Comparison of ENCODE assay signal across 8 cellular contexts in genomic region chr4:83455300-83456183, GRCh38. TPM values are rescaled to one million over a fixed set of nuclear protein-coding genes. Genes with fewer than 3 reads are reported as not detected.
DNase-seq lines count a peak whose midpoint lies in the region; ATAC-seq and TF ChIP-seq lines count a peak whose summit lies in the region.

Gene HELQ (minus strand): TSS chr4:83455823. CDS start chr4:83455693, 130 bp downstream.
Gene MRPS18C (plus strand): TSS chr4:83456058. CDS start chr4:83456078, 20 bp downstream.

- peaks cover 15% of the 10 kb centered on the region for H3K4me1 Mint-ChIP-seq in activated T-helper 17 cell treated with anti-CD3 and anti-CD28 coated beads, Interleukin-2, amount 50 U/mL, for 72 hours
- peaks cover 21 to 75% (median 58%) of the 10 kb centered on the region in 7 donors for H3K4me1 Mint-ChIP-seq in naive thymus-derived CD4-positive, alpha-beta T cell
- peaks cover 10 to 38% of the 10 kb centered on the region in 2 donors for H3K4me1 Mint-ChIP-seq in stimulated activated naive B cell treated with anti-CD40 and anti-IgM and Interleukin-4, amounts not matched to agents 10 μg/mL and 1 μg/mL and 100 μg/mL, for 72 hours

- H3K9ac ChIP-seq in fibroblast of lung (ENCODE audit: insufficient read depth, low read length) = peak within 1 kb of the TSS; percentile 80

- H3K27ac ChIP-seq in RWPE1 (peak within 1 kb of the TSS; percentile 91), fibroblast of lung (ENCODE audit: insufficient read depth, low read length) (peak within 1 kb of the TSS; percentile 92)
- peak within 1 kb of the TSS; percentile 98 for H3K27ac ChIP-seq in naive thymus-derived CD4-positive, alpha-beta T cell (ENCODE audit: low read depth, low read length)

- peak within 1 kb of the TSS; percentile 100 for H3K4me3 Mint-ChIP-seq in activated T-helper 17 cell treated with anti-CD3 and anti-CD28 coated beads, Interleukin-2, amount 50 U/mL, for 72 hours
- peak within 1 kb of the TSS; percentile 98 to 100 (median 99) for H3K4me3 Mint-ChIP-seq in naive thymus-derived CD4-positive, alpha-beta T cell
- H3K4me3 Mint-ChIP-seq in stimulated activated naive B cell treated with anti-CD40 and anti-IgM and Interleukin-4, amounts not matched to agents 10 μg/mL and 1 μg/mL and 100 μg/mL, for 72 hours = peak within 1 kb of the TSS; percentile 99

- DNase-seq in ELR (ENCODE audit: low read depth) (peak; percentile 99), H4 (ENCODE audit: low spot score) (peak; percentile 99), LNCaP clone FGC (ENCODE audit: low read depth) (peak; percentile 97), RWPE1 (ENCODE audit: low spot score) (peak; percentile 99), fibroblast of lung (ENCODE audit: low read depth in 2 of 2) (peak; percentile 97 to 99)
- peak; percentile 77 to 98 (median 97) for DNase-seq in naive thymus-derived CD4-positive, alpha-beta T cell
- peak; percentile 95 for DNase-seq in stimulated activated naive B cell treated with anti-CD40 and anti-IgM and Interleukin-4, amounts not matched to agents 10 μg/mL and 1 μg/mL and 100 μg/mL, for 72 hours

- no peaks in the 10 kb centered on the region for H3K9me3 ChIP-seq in fibroblast of lung (ENCODE audit: control insufficient read depth, insufficient read depth, low read depth, low read length)
- no peaks in the 10 kb centered on the region for H3K9me3 ChIP-seq in naive thymus-derived CD4-positive, alpha-beta T cell (ENCODE audit: control insufficient read depth in 2 of 3, low read length in 3 of 3)

- H3K79me2 ChIP-seq in fibroblast of lung (ENCODE audit: control insufficient read depth, insufficient read depth, low read length) = peaks cover 39% of the 10 kb centered on the region

- intact Hi-C loops in naive thymus-derived CD4-positive, alpha-beta T cell (cut with micrococcal nuclease) = loop anchor here (1.0 to 10.0 kb wide), 23 partner anchors 30 to 1981 kb away; partner anchors contain the start of genes ABRAXAS1 (in 2 of the 2), COQ2 (in 2 of the 2), HPSE (in 2 of the 2) and PLAC8 (in 2 of the 2)

- peaks cover 8% of the 10 kb centered on the region for H3K36me3 ChIP-seq in fibroblast of lung (ENCODE audit: control insufficient read depth, insufficient read depth, low read length)
- peaks cover 0 to 35% (median 21%) of the 10 kb centered on the region in 3 experiments for H3K36me3 ChIP-seq in naive thymus-derived CD4-positive, alpha-beta T cell (ENCODE audit: control insufficient read depth in 2 of 3, insufficient read depth in 3 of 3, low read length in 3 of 3)

- H3K4me3 ChIP-seq in LNCaP clone FGC (ENCODE audit: low read depth, low read length) (peak within 1 kb of the TSS; percentile 99), fibroblast of lung (replicated peaks in 1 of 4; ENCODE audit: control extremely low read depth in 1 of 4, insufficient read depth in 1 of 4, low read depth in 3 of 4, low read length in 4 of 4) (peak within 1 kb of the TSS; percentile 65 to 99 (median 90))
- peak within 1 kb of the TSS; percentile 75 for H3K4me3 ChIP-seq in naive thymus-derived CD4-positive, alpha-beta T cell (ENCODE audit: low read length)

- H3K27me3 Mint-ChIP-seq in activated T-helper 17 cell treated with anti-CD3 and anti-CD28 coated beads, Interleukin-2, amount 50 U/mL, for 72 hours = no peaks in the 10 kb centered on the region
- peaks cover 0 to 3% (median 0%) of the 10 kb centered on the region in 5 donors for H3K27me3 Mint-ChIP-seq in naive thymus-derived CD4-positive, alpha-beta T cell
- no peaks in the 10 kb centered on the region for H3K27me3 Mint-ChIP-seq in stimulated activated naive B cell treated with anti-CD40 and anti-IgM and Interleukin-4, amounts not matched to agents 10 μg/mL and 1 μg/mL and 100 μg/mL, for 72 hours

- peaks cover 86% of the 10 kb centered on the region for H3K36me3 Mint-ChIP-seq in activated T-helper 17 cell treated with anti-CD3 and anti-CD28 coated beads, Interleukin-2, amount 50 U/mL, for 72 hours (ENCODE audit: low read depth)
- H3K36me3 Mint-ChIP-seq in naive thymus-derived CD4-positive, alpha-beta T cell = peaks cover 12 to 47% (median 40%) of the 10 kb centered on the region in 5 donors
- peaks cover 14 to 43% of the 10 kb centered on the region in 2 donors for H3K36me3 Mint-ChIP-seq in stimulated activated naive B cell treated with anti-CD40 and anti-IgM and Interleukin-4, amounts not matched to agents 10 μg/mL and 1 μg/mL and 100 μg/mL, for 72 hours

- no peaks in the 10 kb centered on the region for H3K4me1 ChIP-seq in fibroblast of lung (ENCODE audit: control insufficient read depth, extremely low read depth, insufficient read depth, low read length)
- peaks cover 24 to 33% of the 10 kb centered on the region in 2 donors for H3K4me1 ChIP-seq in naive thymus-derived CD4-positive, alpha-beta T cell (ENCODE audit: control insufficient read depth in 2 of 2, insufficient read depth in 2 of 2, low read length in 2 of 2)

- H3K27me3 ChIP-seq in fibroblast of lung (ENCODE audit: control insufficient read depth, insufficient read depth, low read length) = no peaks in the 10 kb centered on the region
- H3K27me3 ChIP-seq in naive thymus-derived CD4-positive, alpha-beta T cell (ENCODE audit: control insufficient read depth in 2 of 2, insufficient read depth in 2 of 2, low read length in 2 of 2) = no peaks in the 10 kb centered on the region

- no peaks in the 10 kb centered on the region for H3K9me3 Mint-ChIP-seq in activated T-helper 17 cell treated with anti-CD3 and anti-CD28 coated beads, Interleukin-2, amount 50 U/mL, for 72 hours
- peaks cover 0 to 5% (median 0%) of the 10 kb centered on the region in 11 donors for H3K9me3 Mint-ChIP-seq in naive thymus-derived CD4-positive, alpha-beta T cell
- H3K9me3 Mint-ChIP-seq in stimulated activated naive B cell treated with anti-CD40 and anti-IgM and Interleukin-4, amounts not matched to agents 10 μg/mL and 1 μg/mL and 100 μg/mL, for 72 hours = no peaks in the 10 kb centered on the region

- H4K20me1 ChIP-seq in fibroblast of lung (ENCODE audit: control insufficient read depth, extremely low read depth, insufficient read depth, low read length) = no peaks in the 10 kb centered on the region

- POLR2A ChIA-PET in RWPE1 (lab: Yijun Ruan, JAX; ENCODE audit: low non-redundant PET) = interaction anchor here (0.7 kb wide), 1 partner anchor 98 kb away, joined by 3 read pairs; no protein-coding TSS in a partner anchor
- POLR2A ChIA-PET in naive thymus-derived CD4-positive, alpha-beta T cell (lab: Charles Lee) = interaction anchor here (0.5 to 4.4 kb wide), 25 partner anchors 10 to 1084 kb away, joined by 3 to 46 read pairs (median 4); partner anchors contain the start of genes ABRAXAS1, COPS4, COQ2 and GPAT3

- peak; percentile 94 for ATAC-seq in activated T-helper 17 cell treated with anti-CD3 and anti-CD28 coated beads, Interleukin-2, amount 50 U/mL, for 72 hours (replicated peaks)
- peak; percentile 94 for ATAC-seq in naive thymus-derived CD4-positive, alpha-beta T cell
- peak; percentile 90 to 94 for ATAC-seq in stimulated activated naive B cell treated with anti-CD40 and anti-IgM and Interleukin-4, amounts not matched to agents 10 μg/mL and 1 μg/mL and 100 μg/mL, for 72 hours (replicated peaks)

- peak within 1 kb of the TSS; percentile 100 for H3K27ac Mint-ChIP-seq in activated T-helper 17 cell treated with anti-CD3 and anti-CD28 coated beads, Interleukin-2, amount 50 U/mL, for 72 hours
- H3K27ac Mint-ChIP-seq in naive thymus-derived CD4-positive, alpha-beta T cell = peak within 1 kb of the TSS; percentile 100
- H3K27ac Mint-ChIP-seq in stimulated activated naive B cell treated with anti-CD40 and anti-IgM and Interleukin-4, amounts not matched to agents 10 μg/mL and 1 μg/mL and 100 μg/mL, for 72 hours = peak within 1 kb of the TSS; percentile 100

- no peak for TF ChIP-seq CTCF in LNCaP clone FGC (IDR thresholded peaks at IDR 0.05; ENCODE audit: control insufficient read depth, extremely low read depth, insufficient read depth)
- 0 out of 2 replicates have a peak, but pooled peaks have one; percentile 7 for TF ChIP-seq CTCF in RWPE1 (conservative IDR thresholded peaks at IDR 0.05; ENCODE audit: low read depth)
- peak; percentile 40 to 43 for TF ChIP-seq CTCF in fibroblast of lung (conservative IDR thresholded peaks at IDR 0.05 in 1 of 2, IDR thresholded peaks at IDR 0.05 in 1 of 2; ENCODE audit: low read depth in 1 of 2, low read length in 2 of 2)

- CTCF ChIA-PET in RWPE1 (lab: Yijun Ruan, JAX) = interaction anchor here (1.0 to 1.4 kb wide), 2 partner anchors 91 to 171 kb away, joined by 3 to 6 read pairs; partner anchors contain the start of gene COQ2
- CTCF ChIA-PET in naive thymus-derived CD4-positive, alpha-beta T cell (lab: Charles Lee) = interaction anchor here (0.6 to 1.8 kb wide), 2 partner anchors 11 to 593 kb away, joined by 6 to 7 read pairs; no protein-coding TSS in a partner anchor

- peak within 1 kb of the TSS; percentile 98 for H3K4me2 ChIP-seq in fibroblast of lung (ENCODE audit: extremely low read depth, insufficient read depth, low read length)

- H2AFZ ChIP-seq in fibroblast of lung (ENCODE audit: low read length) = peak within 1 kb of the TSS; percentile 100

RNA-seq across cellular contexts. Expression of gene HELQ, which starts in this region (rescaled TPM):
- total RNA-seq in H4 (2014; rRNA removed; shearing (Covaris generic)) = 8.8 and 12.5 TPM in 2 replicates
- 10 to 100 TPM; 11.4 to 15.1 TPM for total RNA-seq in activated T-helper 17 cell treated with anti-CD3 and anti-CD28 coated beads, Interleukin-2, amount 50 U/mL, for 72 hours
- total RNA-seq in fibroblast of lung = 14.4 and 17.7 TPM in 2 replicates
- 11.8 and 12.0 TPM in 2 replicates for polyA plus RNA-seq in fibroblast of lung
- polyA plus RNA-seq in fibroblast of lung (2012) = 7.8 and 9.0 TPM in 2 replicates
- 2.3 and 7.8 TPM in 2 replicates for polyA minus RNA-seq in fibroblast of lung (ENCODE audit: low replicate concordance)
- 10 to 100 TPM; 14.1 to 53.9 (median 40.4) TPM for total RNA-seq in naive thymus-derived CD4-positive, alpha-beta T cell
- 10 to 100 TPM; 28.6 to 30.5 TPM for polyA plus RNA-seq in naive thymus-derived CD4-positive, alpha-beta T cell

RNA-seq across cellular contexts. Expression of gene MRPS18C, which starts in this region (rescaled TPM):
- total RNA-seq in H4 (2014; rRNA removed; shearing (Covaris generic)) = 40.7 and 44.3 TPM in 2 replicates
- 10 to 100 TPM; 53.1 to 70.8 TPM for total RNA-seq in activated T-helper 17 cell treated with anti-CD3 and anti-CD28 coated beads, Interleukin-2, amount 50 U/mL, for 72 hours
- total RNA-seq in fibroblast of lung = 20.0 and 22.0 TPM in 2 replicates
- 33.4 and 42.8 TPM in 2 replicates for polyA plus RNA-seq in fibroblast of lung
- polyA plus RNA-seq in fibroblast of lung (2012) = 68.0 and 77.0 TPM in 2 replicates
- 4.5 TPM in 1 of 2 replicates, not detected in the other for polyA minus RNA-seq in fibroblast of lung (ENCODE audit: low replicate concordance)
- total RNA-seq in naive thymus-derived CD4-positive, alpha-beta T cell = 10 to 100 TPM; 18.4 to 56.1 (median 46.7) TPM
- 10 to 100 TPM; 57.3 to 63.4 TPM for polyA plus RNA-seq in naive thymus-derived CD4-positive, alpha-beta T cell

Comparison
In these comparisons a context has a peak if more than half of its experiments do, and no peak if none do; other contexts are left out.
1. Peak in every context shown above with its lines: DNase-seq, ATAC-seq, H3K4me3 ChIP-seq and H3K27ac ChIP-seq.